ENCODE assay signal across 8 cellular contexts in the genomic region with DNA sequence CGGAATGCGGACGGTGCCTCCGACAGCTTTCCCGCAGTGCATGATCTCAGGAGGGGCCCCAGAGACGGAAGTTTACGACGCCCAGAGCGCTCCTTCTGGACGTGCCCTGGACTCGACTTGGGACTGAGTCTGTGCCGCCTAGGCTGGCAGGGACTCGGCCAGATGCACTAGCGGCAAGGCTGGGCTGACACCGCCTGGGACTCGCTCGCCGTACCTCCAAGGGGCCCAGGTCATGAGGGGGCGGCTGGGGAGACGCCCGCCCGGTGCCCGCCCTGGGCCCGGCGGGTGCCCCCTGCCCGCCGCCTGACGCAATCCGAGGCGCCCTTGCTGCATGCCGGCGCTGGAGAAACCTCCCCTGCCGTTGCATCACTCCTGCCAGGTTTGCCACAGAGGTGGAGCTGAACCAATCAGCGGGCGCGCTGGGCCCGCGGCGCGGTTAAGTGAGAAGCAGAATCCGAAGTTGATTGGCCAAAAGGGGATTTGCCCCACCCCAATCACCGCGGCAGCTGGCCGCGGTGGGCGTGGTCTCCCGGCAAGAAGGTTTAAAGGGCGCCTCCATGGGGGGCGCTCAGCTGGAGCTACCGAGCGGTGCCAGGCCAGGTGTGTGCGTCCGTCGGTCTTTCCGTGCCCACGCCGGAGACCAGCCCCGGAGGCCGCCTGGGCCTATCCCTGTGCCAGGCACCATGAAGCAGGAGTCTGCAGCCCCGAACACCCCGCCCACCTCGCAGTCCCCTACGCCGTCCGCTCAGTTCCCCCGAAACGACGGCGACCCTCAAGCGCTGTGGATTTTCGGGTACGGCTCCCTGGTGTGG. TPM values are rescaled to one million over a fixed set of nuclear protein-coding genes. Genes with fewer than 3 reads are reported as not detected.
A peak's percentile ranks its signal among the peaks of the same experiment; 100 is the strongest.
DNase-seq lines count a peak whose midpoint lies in the region; ATAC-seq and TF ChIP-seq lines count a peak whose summit lies in the region.

A gene with protein sequence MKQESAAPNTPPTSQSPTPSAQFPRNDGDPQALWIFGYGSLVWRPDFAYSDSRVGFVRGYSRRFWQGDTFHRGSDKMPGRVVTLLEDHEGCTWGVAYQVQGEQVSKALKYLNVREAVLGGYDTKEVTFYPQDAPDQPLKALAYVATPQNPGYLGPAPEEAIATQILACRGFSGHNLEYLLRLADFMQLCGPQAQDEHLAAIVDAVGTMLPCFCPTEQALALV (plus strand): TSS at position 571 of the 812 bp plus-strand sequence. CDS start 113 bp downstream, at position 684.

- intact Hi-C loops in lower leg skin (cut with DNase I; ENCODE audit: low total_unique reads): no loop called here

- peak within 1 kb of the TSS; percentile 43 for H3K4me3 ChIP-seq in lower leg skin (ENCODE audit: low read depth, poor library complexity, severe bottlenecking)

- TF ChIP-seq CTCF in C4-2B (conservative IDR thresholded peaks at IDR 0.05) (no peak), lower leg skin (IDR thresholded peaks at IDR 0.05) (no peak)

- peak; percentile 88 for DNase-seq in NCI-H526 treated with DMSO at 0.1 percent for 48 hours (lab: John Stamatoyannopoulos, UW)
- peak; percentile 89 to 94 for DNase-seq in activated CD4-positive, alpha-beta T cell treated with anti-CD3 and anti-CD28 coated beads, Interleukin-2, amount 50 U/mL, for 24 hours (ENCODE audit: low read depth in 1 of 2, low spot score in 1 of 2)
- DNase-seq in dermis microvascular lymphatic vessel endothelial cell (ENCODE audit: low read depth in 2 of 2): peak; percentile 87 to 98
- DNase-seq in lower leg skin (ENCODE audit: low spot score in 2 of 2): peak; percentile 91 to 97
- DNase-seq in stimulated activated CD4-positive, alpha-beta T cell treated with anti-CD3 and anti-CD28 coated beads, Interleukin-4, amount 100 ng/mL, for 4 hours: peak; percentile 93 to 98

- peak within 1 kb of the TSS; percentile 72 for H3K27ac ChIP-seq in C4-2B

- TF ChIP-seq POLR2A in lower leg skin (IDR thresholded peaks at IDR 0.05): no peak

- ATAC-seq in GM19328 (IDR thresholded peaks at IDR 0.05; ENCODE audit: unreplicated experiment): peak; percentile 87
- peak; percentile 72 for ATAC-seq in HG03469 (IDR thresholded peaks at IDR 0.05; ENCODE audit: unreplicated experiment)

- WGBS in lower leg skin, 2 donors: 0 to 2% methylated on average over 13 to 31 of the region's 72 CpGs

RNA-seq across cellular contexts. Expression of the gene that starts here (rescaled TPM):
- total RNA-seq in dermis microvascular lymphatic vessel endothelial cell (1.4 and 1.9 TPM in 2 replicates), lower leg skin (10 to 100 TPM in 1 of 4 donors, 1 to 10 TPM in 1, under 1 TPM in 1, not detected in 1; 0.81 to 13.6 (median 4.4) TPM)

Comparison
In these comparisons a context has a peak if more than half of its experiments do, and no peak if none do; other contexts are left out.
1. Peak in every context shown above with its lines: DNase-seq, ATAC-seq, H3K4me3 ChIP-seq and H3K27ac ChIP-seq.